In genomic region chr6:26553739-26554668, GRCh38 we compare ENCODE assay signal across 9 cellular contexts. TPM values are rescaled to one million over a fixed set of nuclear protein-coding genes. Genes with fewer than 3 reads are reported as not detected.
DNase-seq lines count a peak whose midpoint lies in the region; ATAC-seq and TF ChIP-seq lines count a peak whose summit lies in the region.
"Had no signal": no experiment of that assay in that cellular context is flagged by ENCODE, and none has a peak within 500 bp of the region (broad histone marks: within the 10 kb centered on the region; RNA-seq: fewer than 3 reads in every experiment).

No MANE protein-coding gene starts in this region.

- H4K8ac ChIP-seq in neuronal stem cell (ENCODE audit: low read depth, low read length), result no peak overlapping the region

- H3K4me3 ChIP-seq in CD4-positive, CD25-positive, alpha-beta regulatory T cell (ENCODE audit: low read depth, low read length), result peak overlapping the region; percentile 96
- H3K4me3 ChIP-seq in fibroblast of villous mesenchyme (ENCODE audit: low read depth, low read length) (peak overlapping the region; percentile 75), neuronal stem cell (ENCODE audit: low read length in 2 of 2) (peak overlapping the region; percentile 54 to 88)

- no peak overlapping the region for H2BK120ac ChIP-seq in neuronal stem cell (ENCODE audit: low read depth, low read length)

- H3K9me3 Mint-ChIP-seq in CD4-positive, CD25-positive, alpha-beta regulatory T cell, result peaks cover 0 to 4% (median 0%) of the 10 kb centered on the region in 7 donors
- H3K9me3 Mint-ChIP-seq in activated T-helper 17 cell treated with anti-CD3 and anti-CD28 coated beads, Interleukin-2, amount 50 U/mL, for 72 hours, result no peaks in the 10 kb centered on the region
- H3K9me3 Mint-ChIP-seq: IgD-negative memory B cell had no signal

- ATAC-seq in CD4-positive, CD25-positive, alpha-beta regulatory T cell (ENCODE audit: low read depth in 2 of 2), result peak; percentile 44 to 59
- peak; percentile 49 for ATAC-seq in GM21381 (IDR thresholded peaks at IDR 0.05; ENCODE audit: unreplicated experiment)
- ATAC-seq in activated T-helper 17 cell treated with anti-CD3 and anti-CD28 coated beads, Interleukin-2, amount 50 U/mL, for 72 hours (replicated peaks), result peak; percentile 53

- no peak overlapping the region for H2BK15ac ChIP-seq in neuronal stem cell (ENCODE audit: low read length)

- H3K36me3 Mint-ChIP-seq in CD4-positive, CD25-positive, alpha-beta regulatory T cell, result no peaks in the 10 kb centered on the region
- peaks cover 10% of the 10 kb centered on the region for H3K36me3 Mint-ChIP-seq in activated T-helper 17 cell treated with anti-CD3 and anti-CD28 coated beads, Interleukin-2, amount 50 U/mL, for 72 hours (ENCODE audit: low read depth)
- H3K36me3 Mint-ChIP-seq: IgD-negative memory B cell had no signal

- H2BK12ac ChIP-seq in neuronal stem cell (ENCODE audit: low read length), result no peak overlapping the region

- H3K23ac ChIP-seq in neuronal stem cell (ENCODE audit: low read depth, low read length, poor library complexity), result no peak overlapping the region

- H3K36me3 ChIP-seq in CD4-positive, CD25-positive, alpha-beta regulatory T cell (ENCODE audit: control insufficient read depth, insufficient read depth, low read length), result no peaks in the 10 kb centered on the region
- no peaks in the 10 kb centered on the region for H3K36me3 ChIP-seq in neuronal stem cell (replicated peaks in 1 of 2; ENCODE audit: control insufficient read depth in 2 of 2, insufficient read depth in 2 of 2, low read length in 2 of 2)

- peaks cover 29% of the 10 kb centered on the region for H3K27me3 Mint-ChIP-seq in CD4-positive, CD25-positive, alpha-beta regulatory T cell
- H3K27me3 Mint-ChIP-seq in activated T-helper 17 cell treated with anti-CD3 and anti-CD28 coated beads, Interleukin-2, amount 50 U/mL, for 72 hours, result no peaks in the 10 kb centered on the region
- H3K27me3 Mint-ChIP-seq: IgD-negative memory B cell had no signal

- H3K27me3 ChIP-seq in CD4-positive, CD25-positive, alpha-beta regulatory T cell (ENCODE audit: control insufficient read depth, insufficient read depth, low read length), result no peaks in the 10 kb centered on the region
- H3K27me3 ChIP-seq in neuronal stem cell (ENCODE audit: control insufficient read depth in 3 of 3, insufficient read depth in 3 of 3, low read depth in 1 of 3, low read length in 3 of 3), result no peaks in the 10 kb centered on the region

- no peak overlapping the region for H2BK5ac ChIP-seq in neuronal stem cell (ENCODE audit: low read length)

- H3K14ac ChIP-seq in neuronal stem cell (ENCODE audit: low read length), result no peak overlapping the region

- H3K4me2 ChIP-seq in neuronal stem cell (ENCODE audit: insufficient read depth, low read length, poor library complexity, severe bottlenecking), result peak overlapping the region; percentile 75

- H2AK5ac ChIP-seq in neuronal stem cell (ENCODE audit: low read depth, low read length), result no peak overlapping the region

- no peak overlapping the region for H3K18ac ChIP-seq in neuronal stem cell (ENCODE audit: low read length)

- no peak overlapping the region for H3K9ac ChIP-seq in neuronal stem cell (ENCODE audit: low read depth, low read length, poor library complexity)

- no peak for TF ChIP-seq CTCF in fibroblast of villous mesenchyme (IDR thresholded peaks at IDR 0.05; ENCODE audit: insufficient read depth, low read depth, low read length)

- DNase-seq in CD4-positive, CD25-positive, alpha-beta regulatory T cell, result peak; percentile 67 to 85 (median 84)
- DNase-seq in Kasumi-1 (lab: John Stamatoyannopoulos, UW), result peak; percentile 77 to 82
- DNase-seq in RKO (ENCODE audit: low spot score), result peak; percentile 92
- DNase-seq in fibroblast of villous mesenchyme (ENCODE audit: low read depth), result peak; percentile 92
- peak; percentile 83 for DNase-seq in neuronal stem cell (ENCODE audit: low spot score)
- DNase-seq in superior temporal gyrus (ENCODE audit: extremely low spot score), result peak; percentile 92

- no peaks in the 10 kb centered on the region for H3K9me3 ChIP-seq in CD4-positive, CD25-positive, alpha-beta regulatory T cell (ENCODE audit: control insufficient read depth in 2 of 2, low read length in 2 of 2)
- H3K9me3 ChIP-seq in neuronal stem cell (replicated peaks in 1 of 2; ENCODE audit: control insufficient read depth in 2 of 2, insufficient read depth in 1 of 2, low read depth in 1 of 2, low read length in 2 of 2), result no peaks in the 10 kb centered on the region

- peaks cover 20% of the 10 kb centered on the region for H3K4me1 ChIP-seq in CD4-positive, CD25-positive, alpha-beta regulatory T cell (ENCODE audit: control insufficient read depth, insufficient read depth, low read length, poor library complexity, severe bottlenecking)
- peaks cover 0 to 3% of the 10 kb centered on the region in 2 donors for H3K4me1 ChIP-seq in neuronal stem cell (ENCODE audit: control insufficient read depth in 2 of 2, insufficient read depth in 1 of 2, low read depth in 1 of 2, low read length in 2 of 2)

- H3K4me1 Mint-ChIP-seq in CD4-positive, CD25-positive, alpha-beta regulatory T cell, result peaks cover 3 to 27% (median 19%) of the 10 kb centered on the region in 4 donors
- H3K4me1 Mint-ChIP-seq in activated T-helper 17 cell treated with anti-CD3 and anti-CD28 coated beads, Interleukin-2, amount 50 U/mL, for 72 hours, result no peaks in the 10 kb centered on the region

- no peak overlapping the region for H3K4me3 Mint-ChIP-seq in CD4-positive, CD25-positive, alpha-beta regulatory T cell
- no peak overlapping the region for H3K4me3 Mint-ChIP-seq in activated T-helper 17 cell treated with anti-CD3 and anti-CD28 coated beads, Interleukin-2, amount 50 U/mL, for 72 hours
- H3K4me3 Mint-ChIP-seq: IgD-negative memory B cell had no signal

- H3K4ac ChIP-seq in neuronal stem cell (ENCODE audit: low read length), result no peak overlapping the region

- peak overlapping the region; percentile 85 for H2AFZ ChIP-seq in neuronal stem cell (ENCODE audit: low read length)

- H3K79me1 ChIP-seq in neuronal stem cell (ENCODE audit: low read depth, low read length), result no peaks in the 10 kb centered on the region

- no peak overlapping the region for H4K91ac ChIP-seq in neuronal stem cell (ENCODE audit: low read depth, low read length, poor library complexity)

- WGBS in neuronal stem cell (ENCODE audit: extremely low coverage in 2 of 2, insufficient read length in 2 of 2, insufficient replicate concordance in 1 of 2), 2 donors, result no CpG with 5 or more reads among the region's 19 CpGs

- peak overlapping the region in 1 of 3 donors; percentile 86 for H3K27ac Mint-ChIP-seq in CD4-positive, CD25-positive, alpha-beta regulatory T cell
- H3K27ac Mint-ChIP-seq in activated T-helper 17 cell treated with anti-CD3 and anti-CD28 coated beads, Interleukin-2, amount 50 U/mL, for 72 hours, result no peak overlapping the region
- H3K27ac Mint-ChIP-seq: IgD-negative memory B cell had no signal

- H3K27ac ChIP-seq in CD4-positive, CD25-positive, alpha-beta regulatory T cell (ENCODE audit: insufficient read depth, low read length, poor library complexity, severe bottlenecking), result peak overlapping the region; percentile 47
- H3K27ac ChIP-seq in neuronal stem cell (replicated peaks; ENCODE audit: low read length), result peak overlapping the region; percentile 62

RNA-seq across cellular contexts. Expression of gene HMGN4, which starts 15.8 kb away (rescaled TPM):
- 59.5 TPM for total RNA-seq in CD4-positive, CD25-positive, alpha-beta regulatory T cell
- polyA plus RNA-seq in CD4-positive, CD25-positive, alpha-beta regulatory T cell, result 100 to 1,000 TPM; 177 to 214 (median 197) TPM
- 10 to 100 TPM; 84.3 to 90.3 TPM for total RNA-seq in activated T-helper 17 cell treated with anti-CD3 and anti-CD28 coated beads, Interleukin-2, amount 50 U/mL, for 72 hours
- 74.1 and 85.1 TPM in 2 replicates for total RNA-seq in fibroblast of villous mesenchyme
- 47.8 TPM for polyA plus RNA-seq in neuronal stem cell (2013, experiment 1 of 2)
- polyA plus RNA-seq in neuronal stem cell (2013, experiment 2 of 2), result 44.3 TPM

RNA-seq across cellular contexts. Expression of gene ABT1, which starts 42.7 kb away (rescaled TPM):
- 29.4 TPM for total RNA-seq in CD4-positive, CD25-positive, alpha-beta regulatory T cell
- 10 to 100 TPM; 53.7 to 64.0 (median 57.9) TPM for polyA plus RNA-seq in CD4-positive, CD25-positive, alpha-beta regulatory T cell
- total RNA-seq in activated T-helper 17 cell treated with anti-CD3 and anti-CD28 coated beads, Interleukin-2, amount 50 U/mL, for 72 hours, result 10 to 100 TPM; 24.5 to 30.0 TPM
- total RNA-seq in fibroblast of villous mesenchyme, result 14.5 and 16.4 TPM in 2 replicates
- 18.0 TPM for polyA plus RNA-seq in neuronal stem cell (2013, experiment 1 of 2)
- polyA plus RNA-seq in neuronal stem cell (2013, experiment 2 of 2), result 16.9 TPM

RNA-seq across cellular contexts. Expression of gene BTN1A1, which starts 53.9 kb away (rescaled TPM):
- not detected for total RNA-seq in CD4-positive, CD25-positive, alpha-beta regulatory T cell
- under 1 TPM in 1 of 4 donors, not detected in 3; 0.33 TPM for polyA plus RNA-seq in CD4-positive, CD25-positive, alpha-beta regulatory T cell
- under 1 TPM in 1 of 2 donors, not detected in 1; 0.21 TPM for total RNA-seq in activated T-helper 17 cell treated with anti-CD3 and anti-CD28 coated beads, Interleukin-2, amount 50 U/mL, for 72 hours
- total RNA-seq in fibroblast of villous mesenchyme, result not detected in 2 replicates
- polyA plus RNA-seq in neuronal stem cell (2013, experiment 1 of 2), result 0.04 TPM
- 0.04 TPM for polyA plus RNA-seq in neuronal stem cell (2013, experiment 2 of 2)

Comparison
In these comparisons a context has a peak if more than half of its experiments do, and no peak if none do; other contexts are left out.
1. Peak in every context shown above with its lines: DNase-seq, ATAC-seq, H3K4me3 ChIP-seq and H3K27ac ChIP-seq.